ENCODE assay signal across 7 cellular contexts in the genomic region with DNA sequence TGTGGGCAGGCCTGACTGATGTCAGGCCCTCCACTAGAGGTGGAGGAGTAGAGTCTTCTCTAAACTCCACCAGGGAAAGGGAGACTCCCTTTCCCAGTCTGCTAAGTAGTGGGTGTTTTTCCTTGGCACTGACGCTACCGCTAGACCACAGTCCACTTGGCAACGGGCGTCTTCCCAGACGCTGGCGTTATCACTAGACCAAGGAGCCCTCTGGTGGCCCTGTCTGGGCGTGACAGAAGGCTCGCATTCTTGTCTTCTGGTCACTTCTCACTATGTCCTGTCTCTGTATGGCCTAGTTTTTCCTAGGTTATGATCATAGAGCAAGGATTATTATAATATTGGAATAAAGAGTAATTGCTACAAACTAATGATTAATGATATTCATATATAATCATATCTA.
A peak's percentile ranks its signal among the peaks of the same experiment; 100 is the strongest.
DNase-seq lines count a peak whose midpoint lies in the region; ATAC-seq and TF ChIP-seq lines count a peak whose summit lies in the region.
"Not testable (repeated sequence)": the region's sequence is repeated elsewhere in the genome, so short reads cannot be mapped to it uniquely, and the experiment has no call there.

No MANE protein-coding gene starts in this region.

- H3K4me1 Mint-ChIP-seq in WTC11: peaks cover 23% of the 10 kb centered on the region
- H3K4me1 Mint-ChIP-seq in endodermal cell: not testable (repeated sequence)

- peaks cover 45% of the 10 kb centered on the region for H3K36me3 Mint-ChIP-seq in WTC11
- H3K36me3 Mint-ChIP-seq in endodermal cell (ENCODE audit: low read depth): not testable (repeated sequence)

- H3K27ac Mint-ChIP-seq in WTC11, endodermal cell: not testable (repeated sequence)

- not testable (repeated sequence) for H3K4me3 ChIP-seq in A673 (ENCODE audit: low read depth, low read length, poor library complexity, severe bottlenecking); endodermal cell (ENCODE audit: low read length); osteoblast (ENCODE audit: insufficient read depth, low read length)

- WGBS in endodermal cell (ENCODE audit: insufficient coverage in 1 of 2, insufficient read length in 1 of 2), 2 experiments: 90 to 94% methylated on average over 4 to 8 of the region's 8 CpGs

- H4K20me1 ChIP-seq in osteoblast (ENCODE audit: insufficient read depth, low read length): not testable (repeated sequence)

- not testable (repeated sequence) for H3K4me2 ChIP-seq in osteoblast (ENCODE audit: insufficient read depth, low read length)

- POLR2A ChIA-PET in A673 (lab: Charles Lee; ENCODE audit: low non-redundant PET); WTC11 (lab: Charles Lee): not testable (repeated sequence)

- not testable (repeated sequence) for H3K9ac ChIP-seq in endodermal cell (ENCODE audit: extremely low read depth, low read length, poor library complexity, severe bottlenecking)

- DNase-seq in A673 (ENCODE audit: low spot score) (peak; percentile 19), ELF-1 (ENCODE audit: low read depth, low spot score) (peak; percentile 4), HT1080 (ENCODE audit: low read depth) (peak; percentile 30), NCI-H82 (lab: John Stamatoyannopoulos, UW) (peak; percentile 7), WTC11 (ENCODE audit: low spot score) (peak; percentile 55), endodermal cell (peak; percentile 55)
- DNase-seq in osteoblast (ENCODE audit: insufficient read length, low spot score, missing footprints): not testable (repeated sequence)

- not testable (repeated sequence) for H3K27me3 Mint-ChIP-seq in WTC11 (ENCODE audit: low read depth); endodermal cell (ENCODE audit: insufficient read depth)

- intact Hi-C loops in A673 (cut with micrococcal nuclease; ENCODE audit: unreplicated experiment): not testable (repeated sequence)

- H2AFZ ChIP-seq in osteoblast (ENCODE audit: low read length): not testable (repeated sequence)

- not testable (repeated sequence) for H3K4me3 Mint-ChIP-seq in WTC11, endodermal cell

- H3K4me1 ChIP-seq in A673 (ENCODE audit: insufficient read depth, low read length, poor library complexity, severe bottlenecking); endodermal cell (ENCODE audit: control insufficient read depth, insufficient read depth, low read length); osteoblast (ENCODE audit: insufficient read depth, low read length): not testable (repeated sequence)

- not testable (repeated sequence) for ATAC-seq in WTC11

- not testable (repeated sequence) for H3K27ac ChIP-seq in A673 (ENCODE audit: low read depth, low read length, poor library complexity, severe bottlenecking); endodermal cell (ENCODE audit: low read depth, low read length); osteoblast (ENCODE audit: low read depth, low read length)

- H3K9me3 ChIP-seq in A673 (ENCODE audit: low read depth, low read length, poor library complexity, severe bottlenecking); osteoblast (ENCODE audit: low read depth, low read length): not testable (repeated sequence)
- H3K9me3 ChIP-seq in endodermal cell (ENCODE audit: control insufficient read depth, low read length): peaks cover 20% of the 10 kb centered on the region

- H3K9me3 Mint-ChIP-seq in WTC11 (peaks cover 41% of the 10 kb centered on the region), endodermal cell (peaks cover 40% of the 10 kb centered on the region)

- not testable (repeated sequence) for H3K27me3 ChIP-seq in A673 (replicated peaks; ENCODE audit: insufficient read depth, low read depth, low read length, poor library complexity); endodermal cell (ENCODE audit: control insufficient read depth, insufficient read depth, low read length, poor library complexity, severe bottlenecking); osteoblast (ENCODE audit: insufficient read depth, low read length)

- CTCF ChIA-PET in A673 (lab: Charles Lee): interaction anchor here (0.6 kb wide), 1 partner anchor 1494 kb away, joined by 3 read pairs; no protein-coding TSS in a partner anchor
- CTCF ChIA-PET in WTC11 (lab: Charles Lee): not testable (repeated sequence)

- TF ChIP-seq CTCF in A673 (conservative IDR thresholded peaks at IDR 0.05; ENCODE audit: low read depth, low read length) (0 out of 2 replicates have a peak, but pooled peaks have one; percentile 18), endodermal cell (conservative IDR thresholded peaks at IDR 0.05) (peak; percentile 43), osteoblast (IDR thresholded peaks at IDR 0.05; ENCODE audit: extremely low read depth, low read depth, low read length) (peak; percentile 42)
- not testable (repeated sequence) for TF ChIP-seq CTCF in WTC11 (IDR thresholded peaks at IDR 0.05)

- H3K36me3 ChIP-seq in A673 (ENCODE audit: insufficient read depth, low read length, poor library complexity, severe bottlenecking); endodermal cell (ENCODE audit: control insufficient read depth, insufficient read depth, low read length); osteoblast (ENCODE audit: insufficient read depth, low read length): not testable (repeated sequence)

- H3K79me2 ChIP-seq in osteoblast (ENCODE audit: insufficient read depth, low read length): not testable (repeated sequence)

- not testable (repeated sequence) for BruUV-seq in A673 (replicated peaks; lab: Mats Ljungman, UMichigan)
